In the genomic region with DNA sequence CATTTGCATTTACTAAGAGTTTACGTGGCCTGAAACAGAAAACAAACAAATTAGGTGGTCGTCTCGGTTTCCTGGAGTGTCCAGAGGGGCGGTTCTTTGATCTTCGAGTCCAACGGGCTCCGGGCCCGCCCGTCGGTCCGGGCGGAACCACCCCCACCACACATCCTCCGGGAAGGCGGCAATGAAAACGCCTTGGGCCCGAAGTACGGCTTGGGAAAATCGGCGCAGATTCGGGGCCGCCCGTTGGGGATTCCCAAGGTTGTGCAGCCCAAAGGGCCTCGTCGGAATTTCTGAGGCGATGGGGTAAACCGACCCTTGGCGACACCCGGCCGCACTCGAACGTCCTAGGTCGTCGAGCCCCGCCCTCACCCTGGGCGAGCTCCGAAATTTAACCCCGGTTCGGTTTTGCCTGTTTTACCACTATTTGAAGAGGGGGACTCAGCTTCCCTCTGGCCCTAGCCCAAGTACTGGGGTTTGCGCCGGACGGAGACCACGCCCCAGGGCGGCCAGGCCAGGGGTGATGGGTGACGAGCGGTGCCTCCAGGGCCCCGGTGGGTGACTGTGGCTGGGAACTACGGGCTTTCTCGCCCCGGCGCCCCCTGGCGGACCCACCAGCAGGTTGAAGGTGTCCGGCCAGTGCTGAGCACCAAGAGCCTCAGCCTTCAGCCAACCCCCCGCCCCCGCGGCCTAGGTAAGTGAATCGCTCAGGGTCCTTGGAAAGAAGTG, we compare ENCODE assay signal across 8 cellular contexts.
DNase-seq lines count a peak whose midpoint lies in the region; ATAC-seq and TF ChIP-seq lines count a peak whose summit lies in the region.

No MANE protein-coding gene starts in this region.

- no peaks in the 10 kb centered on the region for H3K27me3 Mint-ChIP-seq in central memory CD8-positive, alpha-beta T cell

- H3K27ac Mint-ChIP-seq in central memory CD8-positive, alpha-beta T cell (ENCODE audit: low read depth) = peak overlapping the region; percentile 8

- no peaks in the 10 kb centered on the region for H3K27me3 ChIP-seq in ACC112 (ENCODE audit: insufficient read depth, low read length)

- ATAC-seq in GM18868 (IDR thresholded peaks at IDR 0.05; ENCODE audit: unreplicated experiment) (peak; percentile 45), HG03095 (IDR thresholded peaks at IDR 0.05; ENCODE audit: unreplicated experiment) (peak; percentile 67)
- peak; percentile 57 for ATAC-seq in central memory CD8-positive, alpha-beta T cell (replicated peaks; ENCODE audit: extremely low read depth, poor library complexity, severe bottlenecking)

- H3K4me1 Mint-ChIP-seq in central memory CD8-positive, alpha-beta T cell = peaks cover 15% of the 10 kb centered on the region

- peak; percentile 55 to 59 for DNase-seq in central memory CD8-positive, alpha-beta T cell (ENCODE audit: low spot score in 2 of 2)
- DNase-seq in kidney tubule cell (ENCODE audit: low spot score) = peak; percentile 77
- peak; percentile 61 for DNase-seq in stimulated activated CD4-positive, alpha-beta T cell treated with anti-CD3 and anti-CD28 coated beads, Interleukin-2, amount 100 ng/mL, for 4 hours (ENCODE audit: low read depth)
- DNase-seq in OCI-M2 (lab: John Stamatoyannopoulos, UW; ENCODE audit: unreplicated experiment) = no peak

- peak overlapping the region; percentile 61 for H3K27ac ChIP-seq in ACC112 (ENCODE audit: low read depth, low read length)

- peak overlapping the region; percentile 78 for H3K4me3 Mint-ChIP-seq in central memory CD8-positive, alpha-beta T cell

- peaks cover 4% of the 10 kb centered on the region for H3K4me1 ChIP-seq in ACC112 (ENCODE audit: control insufficient read depth, insufficient read depth, low read length, unreplicated experiment)

- H3K36me3 ChIP-seq in ACC112 (ENCODE audit: insufficient read depth, low read length) = no peaks in the 10 kb centered on the region

- no peaks in the 10 kb centered on the region for H3K79me2 ChIP-seq in ACC112 (ENCODE audit: control insufficient read depth, insufficient read depth, low read length, unreplicated experiment)

- TF ChIP-seq CTCF in WI38 (IDR thresholded peaks at IDR 0.05; ENCODE audit: low read depth, low read length) = peak; percentile 55

- peak overlapping the region; percentile 54 for H2AFZ ChIP-seq in ACC112 (ENCODE audit: low read length, unreplicated experiment)

- H3K4me3 ChIP-seq in ACC112 (ENCODE audit: low read depth, low read length) (peak overlapping the region; percentile 74), WI38 (ENCODE audit: low read depth, low read length) (no peak overlapping the region)

- H3K36me3 Mint-ChIP-seq in central memory CD8-positive, alpha-beta T cell (ENCODE audit: insufficient read depth) = peaks cover 22% of the 10 kb centered on the region

- no peaks in the 10 kb centered on the region for H3K9me3 Mint-ChIP-seq in central memory CD8-positive, alpha-beta T cell
